Comparison of ENCODE assay signal across 1 cellular context in genomic region chrX:9745417-9746115, GRCh38.
TF ChIP-seq lines count a peak whose summit lies in the region.

No MANE protein-coding gene starts in this region.

TF ChIP-seq in GM23338, 12 proteins besides CTCF, POLR2A, EP300 and RAD21 (continued from another document):
- no peak for TF ChIP-seq ZNF462 (CRISPR knock-in tag; IDR thresholded peaks at IDR 0.05)
- no peak for TF ChIP-seq NANOG (IDR thresholded peaks at IDR 0.05; ENCODE audit: borderline replicate concordance)
- TF ChIP-seq REST (IDR thresholded peaks at IDR 0.05; ENCODE audit: unreplicated experiment) = no peak
- TF ChIP-seq EZH2 (IDR thresholded peaks at IDR 0.05; ENCODE audit: low read depth, unreplicated experiment) = no peak
- no peak for TF ChIP-seq JUNB (IDR thresholded peaks at IDR 0.05; ENCODE audit: unreplicated experiment)
- no peak for TF ChIP-seq POLR2AphosphoS5 (IDR thresholded peaks at IDR 0.05; ENCODE audit: low read depth)
- TF ChIP-seq ETS1 (IDR thresholded peaks at IDR 0.05) = no peak
